28 cellular contexts compared by ENCODE assay signal in the genomic region with DNA sequence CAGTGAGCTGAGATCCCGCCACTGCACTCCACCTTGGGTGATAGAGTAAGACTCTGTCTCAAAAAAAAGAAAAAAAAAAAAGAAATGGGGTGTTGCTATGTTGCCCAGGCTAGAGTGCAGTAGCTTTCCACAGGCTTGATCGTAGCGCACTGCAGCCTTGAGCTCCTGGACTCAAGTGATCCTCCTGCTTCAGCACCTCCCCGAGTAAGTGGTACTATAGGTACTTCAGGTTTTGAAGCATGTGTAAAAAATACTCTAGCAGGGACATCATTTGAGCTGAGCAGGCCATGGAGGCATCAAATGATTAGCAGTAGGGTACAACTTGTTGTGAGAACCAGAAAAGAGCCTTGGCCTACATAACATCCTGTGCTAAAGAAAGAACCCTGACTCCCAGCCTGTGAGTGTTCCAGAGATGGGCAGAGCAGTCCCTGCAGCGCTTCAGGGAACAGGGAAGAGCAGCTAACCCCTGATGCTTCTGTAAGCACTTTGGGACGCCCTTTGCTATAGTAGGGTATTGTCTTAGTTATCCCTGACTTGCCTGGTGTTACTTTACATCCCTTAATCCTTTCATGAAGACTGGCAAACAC.
"Had no signal": no experiment of that assay in that cellular context is flagged by ENCODE, and none has a peak within 500 bp of the region (broad histone marks: within the 10 kb centered on the region; RNA-seq: fewer than 3 reads in every experiment).

No MANE protein-coding gene starts in this region.

- H3K4me3 ChIP-seq: heart right ventricle, hepatocyte, lung, neural progenitor cell, skin epidermis, stomach, testis, thyroid gland, uterus had no signal

- H3K27me3 ChIP-seq: heart right ventricle, hepatocyte, neural progenitor cell, neutrophil, stomach, testis, thyroid gland, uterus had no signal

- ATAC-seq: heart right ventricle; left cardiac atrium; left lobe of liver; natural killer cell; right cardiac atrium; sciatic nerve; stimulated activated naive B cell treated with anti-CD40 and anti-IgM and Interleukin-4, amounts not matched to agents 10 μg/mL and 1 μg/mL and 100 μg/mL, for 72 hours; stimulated activated naive CD8-positive, alpha-beta T cell treated with anti-CD3 and anti-CD28 coated beads, Interleukin-15, Interleukin-2, amounts not matched to agents 100 U/mL and 50 U/mL, for 24 hours had no signal

- DNase-seq: heart right ventricle; kidney glomerular epithelial cell; left cardiac atrium; mesendoderm; naive B cell; natural killer cell; nephron progenitor cell; occipital lobe; right cardiac atrium; stimulated activated CD4-positive, alpha-beta T cell treated with anti-CD3 and anti-CD28 coated beads, Interleukin-12 subunit alpha, Interleukin-12 subunit beta, amount 100 ng/mL, for 4 hours; stimulated activated CD4-positive, alpha-beta T cell treated with anti-CD3 and anti-CD28 coated beads, Interleukin-15, amount 100 ng/mL, for 24 hours; stimulated activated CD4-positive, alpha-beta T cell treated with anti-CD3 and anti-CD28 coated beads, Interleukin-2, amount 100 ng/mL, for 24 hours; stimulated activated CD4-positive, alpha-beta T cell treated with anti-CD3 and anti-CD28 coated beads, Interleukin-4, amount 100 ng/mL, for 1 hour; stimulated activated naive B cell treated with anti-CD40 and anti-IgM and Interleukin-4, amounts not matched to agents 10 μg/mL and 1 μg/mL and 100 μg/mL, for 72 hours; stimulated activated naive CD8-positive, alpha-beta T cell treated with anti-CD3 and anti-CD28 coated beads, Interleukin-15, Interleukin-2, amounts not matched to agents 100 U/mL and 50 U/mL, for 24 hours; stomach; testis; thyroid gland; trophoblast cell; uterus had no signal

- H3K36me3 ChIP-seq: heart right ventricle, neural progenitor cell, neutrophil, thyroid gland, uterus had no signal

- H3K27ac ChIP-seq: heart right ventricle, neural progenitor cell, neutrophil, parathyroid adenoma, skin epidermis, stomach, testis, thyroid gland, uterus had no signal

- H3K4me1 ChIP-seq: heart right ventricle, neural progenitor cell, testis, uterus had no signal

- H3K9me3 ChIP-seq: heart right ventricle, neutrophil, stomach, testis, thyroid gland, uterus had no signal
